In the genomic region with DNA sequence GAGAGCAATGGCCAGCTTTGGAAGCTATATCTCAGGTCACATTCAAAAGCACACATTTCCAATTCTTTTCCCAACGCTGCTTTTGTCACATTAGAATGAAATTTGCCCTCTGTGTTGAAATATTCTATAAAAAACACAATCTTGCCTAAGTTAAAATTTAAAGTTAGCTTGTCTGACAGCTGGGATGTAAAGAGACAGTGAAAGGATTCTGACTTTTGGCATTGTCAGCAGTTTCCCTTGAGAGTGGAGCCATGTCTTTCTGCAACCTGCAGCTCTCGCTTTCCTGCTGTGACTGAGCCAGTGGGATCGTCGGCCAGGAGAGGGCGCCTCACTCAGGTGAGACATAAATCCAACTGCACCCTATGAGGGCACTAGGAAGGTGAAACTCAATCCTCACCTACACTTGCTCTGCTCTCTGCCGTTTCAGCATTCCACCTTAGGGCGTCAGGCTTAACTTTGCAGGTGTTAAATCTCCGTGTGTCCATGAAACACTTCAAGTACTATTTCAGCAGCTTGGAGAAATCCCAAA, we compare ENCODE assay signal across 7 cellular contexts.
DNase-seq lines count a peak whose midpoint lies in the region; ATAC-seq and TF ChIP-seq lines count a peak whose summit lies in the region.
"Not testable (repeated sequence)": the region's sequence is repeated elsewhere in the genome, so short reads cannot be mapped to it uniquely, and the experiment has no call there.

No MANE protein-coding gene starts in this region.

- not testable (repeated sequence) for H3K79me2 ChIP-seq in DOHH2 (ENCODE audit: control insufficient read depth, low read length)

- peak; percentile 23 for TF ChIP-seq CTCF in DOHH2 (IDR thresholded peaks at IDR 0.05; ENCODE audit: low read depth, low read length, poor library complexity, severe bottlenecking)
- TF ChIP-seq CTCF in NB4 (IDR thresholded peaks at IDR 0.05; ENCODE audit: low read depth, low read length), result peak; percentile 40
- TF ChIP-seq CTCF in left lung (IDR thresholded peaks at IDR 0.05), result peak; percentile 21 to 25

- not testable (repeated sequence) for H3K9me3 Mint-ChIP-seq in activated naive CD4-positive, alpha-beta T cell treated with anti-CD3 and anti-CD28 coated beads, Interleukin-2, amount 10 ng/mL, durations not matched to agents 7 days and 5 days

- not testable (repeated sequence) for H3K9me3 ChIP-seq in DOHH2 (ENCODE audit: control insufficient read depth, insufficient read depth, low read length); SJCRH30 (replicated peaks); left lung

- H3K27ac Mint-ChIP-seq in activated naive CD4-positive, alpha-beta T cell treated with anti-CD3 and anti-CD28 coated beads, Interleukin-2, amount 10 ng/mL, durations not matched to agents 7 days and 5 days, result not testable (repeated sequence)

- ATAC-seq in left lung, result not testable (repeated sequence)

- H3F3A ChIP-seq in DOHH2 (ENCODE audit: control insufficient read depth, insufficient read depth), result not testable (repeated sequence)

- CTCF ChIA-PET in activated naive CD4-positive, alpha-beta T cell treated with anti-CD3 and anti-CD28 coated beads, Interleukin-2, amount 10 ng/mL, durations not matched to agents 7 days and 5 days (lab: Charles Lee), result not testable (repeated sequence)

- not testable (repeated sequence) for H3K27me3 Mint-ChIP-seq in activated naive CD4-positive, alpha-beta T cell treated with anti-CD3 and anti-CD28 coated beads, Interleukin-2, amount 10 ng/mL, durations not matched to agents 7 days and 5 days

- H3K4me3 Mint-ChIP-seq in activated naive CD4-positive, alpha-beta T cell treated with anti-CD3 and anti-CD28 coated beads, Interleukin-2, amount 10 ng/mL, durations not matched to agents 7 days and 5 days, result not testable (repeated sequence)

- not testable (repeated sequence) for H3K27me3 ChIP-seq in DOHH2 (ENCODE audit: control insufficient read depth, low read length); SJCRH30; left lung

- DNase-seq in NB4 (ENCODE audit: low read depth) (peak; percentile 16), SJCRH30 (peak; percentile 14 to 18), left lung (peak in 1 of 2 donors; percentile 77)
- peak; percentile 34 to 42 for DNase-seq in activated CD4-positive, alpha-beta T cell treated with anti-CD3 and anti-CD28 coated beads, Interleukin-2, amount 50 U/mL, for 48 hours
- DNase-seq in activated naive CD4-positive, alpha-beta T cell treated with anti-CD3 and anti-CD28 coated beads, Interleukin-2, amount 10 ng/mL, durations not matched to agents 7 days and 5 days, result peak; percentile 50
- DNase-seq in stimulated activated CD4-positive, alpha-beta T cell treated with anti-CD3 and anti-CD28 coated beads, Interleukin-2, amount 100 ng/mL, for 4 hours (ENCODE audit: low read depth), result peak; percentile 2

- not testable (repeated sequence) for H3K4me1 Mint-ChIP-seq in activated naive CD4-positive, alpha-beta T cell treated with anti-CD3 and anti-CD28 coated beads, Interleukin-2, amount 10 ng/mL, durations not matched to agents 7 days and 5 days

- H4K20me1 ChIP-seq in DOHH2 (ENCODE audit: control insufficient read depth, insufficient read depth, low read depth, low read length), result not testable (repeated sequence)

- H3K4me1 ChIP-seq in DOHH2 (ENCODE audit: control insufficient read depth, low read length); SJCRH30; left lung: not testable (repeated sequence)

- H3K9me2 ChIP-seq in DOHH2 (replicated peaks; ENCODE audit: control insufficient read depth, low read length), result not testable (repeated sequence)

- not testable (repeated sequence) for TF ChIP-seq POLR2A in NB4 (IDR thresholded peaks at IDR 0.05; ENCODE audit: extremely low read depth, insufficient read length)

- not testable (repeated sequence) for H3K27ac ChIP-seq in DOHH2 (ENCODE audit: low read depth, low read length); SJCRH30; left lung

- not testable (repeated sequence) for H3K4me2 ChIP-seq in DOHH2 (ENCODE audit: low read length)

- intact Hi-C loops in left lung (cut with DNase I), result not testable (repeated sequence)

- not testable (repeated sequence) for H3K36me3 ChIP-seq in DOHH2 (ENCODE audit: control insufficient read depth, low read length); SJCRH30; left lung

- not testable (repeated sequence) for H3K36me3 Mint-ChIP-seq in activated naive CD4-positive, alpha-beta T cell treated with anti-CD3 and anti-CD28 coated beads, Interleukin-2, amount 10 ng/mL, durations not matched to agents 7 days and 5 days

- not testable (repeated sequence) for H3K4me3 ChIP-seq in DOHH2 (ENCODE audit: low read length); NB4 (ENCODE audit: low read depth, low read length); SJCRH30; left lung
